ENCODE assay signal across 8 cellular contexts in the genomic region with DNA sequence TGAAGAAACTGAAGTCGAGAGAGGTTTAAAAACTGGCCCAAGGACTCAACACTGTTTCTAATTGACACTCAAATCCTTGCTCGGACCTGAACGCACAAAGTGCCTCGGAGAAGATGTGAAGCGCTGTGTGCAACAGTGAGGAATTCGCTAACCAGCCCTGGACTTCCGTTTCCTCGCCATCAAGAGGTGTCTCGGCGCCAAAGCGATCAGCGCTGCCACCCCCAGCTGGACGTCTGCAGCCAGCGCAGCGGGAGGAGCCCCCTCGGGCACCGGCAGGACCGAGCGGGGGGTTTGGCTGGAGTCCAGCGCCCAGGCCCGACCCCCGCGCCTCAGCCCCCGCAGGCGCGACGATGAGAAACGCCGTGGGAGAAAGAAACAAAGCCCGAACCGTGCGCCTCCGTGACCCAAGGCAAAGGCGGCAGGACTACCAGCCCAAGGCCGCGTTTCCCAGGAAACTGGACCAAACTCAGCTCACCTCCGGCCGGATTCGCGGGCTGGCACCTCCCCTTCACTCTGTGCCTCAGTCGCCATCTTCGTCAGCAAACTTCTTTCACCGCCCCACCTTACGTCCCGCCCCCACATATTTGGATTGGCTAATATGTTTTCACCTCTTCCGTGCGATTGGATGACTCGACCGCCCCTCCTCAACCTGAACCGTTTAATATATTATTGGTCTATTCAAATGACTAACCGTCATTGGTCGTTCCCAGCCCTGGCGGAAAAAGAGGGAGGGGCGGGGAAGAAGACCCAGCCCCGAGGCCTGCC. TPM values are rescaled to one million over a fixed set of nuclear protein-coding genes. Genes with fewer than 3 reads are reported as not detected.
DNase-seq lines count a peak whose midpoint lies in the region; ATAC-seq and TF ChIP-seq lines count a peak whose summit lies in the region.

Gene ARHGAP19 (minus strand): TSS at position 541 of the 765 bp plus-strand sequence. CDS start 10 bp downstream, at position 531.

- DNase-seq in GM19240 (ENCODE audit: insufficient read length, low spot score) (peak; percentile 91), NCI-H526 (lab: John Stamatoyannopoulos, UW) (peak; percentile 96 to 97), colonic mucosa (peak; percentile 96), kidney tubule cell (ENCODE audit: low spot score) (peak; percentile 99)
- DNase-seq in activated CD4-positive, alpha-beta T cell treated with anti-CD3 and anti-CD28 coated beads for 48 hours = peak; percentile 96
- DNase-seq in stimulated activated CD4-positive, alpha-beta T cell treated with anti-CD3 and anti-CD28 coated beads, Interleukin-1b, Interleukin-23, amount 100 ng/mL, for 24 hours (ENCODE audit: low read depth in 4 of 4, low spot score in 1 of 4) = peak; percentile 67 to 90 (median 81)

- peak within 1 kb of the TSS; percentile 83 to 97 (median 94) for H3K9ac ChIP-seq in BLaER1 treated with 17β-estradiol and CSF1 and Interleukin-3, amounts not matched to agents 10 nM and 100 nM
- H3K9ac ChIP-seq in colonic mucosa (ENCODE audit: low read depth in 2 of 2, low read length in 2 of 2) = peak within 1 kb of the TSS; percentile 79 to 89

- peaks cover 5 to 30% (median 20%) of the 10 kb centered on the region in 11 experiments; a peak in 21 of 22 replicates for H3K36me3 ChIP-seq in BLaER1 treated with 17β-estradiol and CSF1 and Interleukin-3, amounts not matched to agents 10 nM and 100 nM
- no peaks in the 10 kb centered on the region for H3K36me3 ChIP-seq in colonic mucosa

- TF ChIP-seq CTCF in colonic mucosa (IDR thresholded peaks at IDR 0.05) = no peak

- peak; percentile 93 for ATAC-seq in HG03460 (IDR thresholded peaks at IDR 0.05; ENCODE audit: unreplicated experiment)

- peak within 1 kb of the TSS; percentile 82 to 96 (median 88) for H3K4me2 ChIP-seq in BLaER1 treated with 17β-estradiol and CSF1 and Interleukin-3, amounts not matched to agents 10 nM and 100 nM

- peak within 1 kb of the TSS; percentile 76 to 97 (median 94) for H3K27ac ChIP-seq in BLaER1 treated with 17β-estradiol and CSF1 and Interleukin-3, amounts not matched to agents 10 nM and 100 nM
- H3K27ac ChIP-seq in colonic mucosa = peak within 1 kb of the TSS; percentile 98

- H3K4me1 ChIP-seq in BLaER1 treated with 17β-estradiol and CSF1 and Interleukin-3, amounts not matched to agents 10 nM and 100 nM = peaks cover 11 to 38% (median 21%) of the 10 kb centered on the region in 10 experiments
- H3K4me1 ChIP-seq in colonic mucosa = no peaks in the 10 kb centered on the region

- no peaks in the 10 kb centered on the region for H4K20me1 ChIP-seq in BLaER1 treated with 17β-estradiol and CSF1 and Interleukin-3, amounts not matched to agents 10 nM and 100 nM

- H3K27me3 ChIP-seq in BLaER1 treated with 17β-estradiol and CSF1 and Interleukin-3, amounts not matched to agents 10 nM and 100 nM = no peaks in the 10 kb centered on the region
- H3K27me3 ChIP-seq in colonic mucosa = no peaks in the 10 kb centered on the region

- H3K9me3 ChIP-seq in BLaER1 treated with 17β-estradiol and CSF1 and Interleukin-3, amounts not matched to agents 10 nM and 100 nM (replicated peaks in 1 of 11) = peaks cover 0 to 13% (median 0%) of the 10 kb centered on the region in 11 experiments; a peak in 7 of 22 replicates
- no peaks in the 10 kb centered on the region for H3K9me3 ChIP-seq in colonic mucosa

- intact Hi-C loops in colonic mucosa (cut with DNase I) = loop anchor here (5.0 kb wide), 1 partner anchor 40 kb away; the partner anchor contains the start of gene FRAT2

- H3K4me3 ChIP-seq in BLaER1 treated with 17β-estradiol and CSF1 and Interleukin-3, amounts not matched to agents 10 nM and 100 nM = peak within 1 kb of the TSS; percentile 70 to 94 (median 82)
- H3K4me3 ChIP-seq in colonic mucosa = peak within 1 kb of the TSS; percentile 72

RNA-seq across cellular contexts. Expression of gene ARHGAP19, which starts in this region (rescaled TPM):
- total RNA-seq in colonic mucosa = 1 to 10 TPM; 8.0 to 9.8 TPM

Comparison
In these comparisons a context has a peak if more than half of its experiments do, and no peak if none do; other contexts are left out.
1. Peak in every context shown above with its lines: DNase-seq, ATAC-seq, H3K4me3 ChIP-seq and H3K27ac ChIP-seq.